Comparison of ENCODE assay signal across 6 cellular contexts in the genomic region with DNA sequence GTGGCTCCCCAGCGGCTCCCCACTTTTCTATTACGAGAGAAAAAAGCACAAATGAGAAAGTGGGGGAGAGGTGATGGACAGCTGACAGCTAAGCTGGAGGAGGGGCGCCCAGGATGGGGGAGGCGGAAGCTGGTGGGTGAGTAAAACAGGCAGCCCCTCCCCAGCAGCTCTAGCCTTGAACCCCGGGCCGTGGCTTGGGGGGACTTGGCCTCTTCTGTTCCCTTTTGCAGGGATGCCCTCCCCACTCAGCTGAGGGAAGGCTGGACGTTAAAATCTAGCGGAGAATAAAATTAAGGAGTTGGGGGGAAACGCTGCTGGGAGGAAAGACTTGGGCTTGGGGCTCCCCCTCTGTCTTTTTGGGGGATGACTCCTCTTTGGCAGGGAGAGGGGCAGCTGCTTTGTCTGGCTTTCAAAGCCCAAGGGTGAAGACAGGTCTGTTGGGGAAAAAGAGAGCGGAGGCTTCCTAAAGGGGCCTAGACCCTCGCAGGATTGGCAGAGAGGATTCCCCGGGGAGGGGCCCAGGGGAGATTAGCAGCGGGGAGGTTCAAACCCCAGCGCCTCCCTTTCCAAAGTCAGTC. TPM values are rescaled to one million over a fixed set of nuclear protein-coding genes. Genes with fewer than 3 reads are reported as not detected.
A peak's percentile ranks its signal among the peaks of the same experiment; 100 is the strongest.
DNase-seq lines count a peak whose midpoint lies in the region; ATAC-seq and TF ChIP-seq lines count a peak whose summit lies in the region.

No MANE protein-coding gene starts in this region.

- peaks cover 13% of the 10 kb centered on the region for H3K4me1 ChIP-seq in mesenchymal stem cell (ENCODE audit: control insufficient read depth, insufficient read depth, low read depth, low read length)

- DNase-seq in AG20443 (ENCODE audit: low spot score) (peak; percentile 18), HEK293T (ENCODE audit: extremely low spot score) (no peak), mesenchymal stem cell (peak; percentile 21), NCI-H446 treated with DMSO at 0.1 percent for 48 hours (lab: John Stamatoyannopoulos, UW) (no peak)
- DNase-seq in activated naive CD4-positive, alpha-beta T cell treated with anti-CD3 and anti-CD28 coated beads, Interleukin-2, amount 10 ng/mL, durations not matched to agents 7 days and 5 days, result peak; percentile 76

- peak overlapping the region; percentile 56 for H3K4me2 ChIP-seq in mesenchymal stem cell (ENCODE audit: low read length, poor library complexity, severe bottlenecking)

- peak overlapping the region; percentile 90 for H3K9ac ChIP-seq in mesenchymal stem cell (ENCODE audit: low read length)

- peak overlapping the region; percentile 19 for H2BK120ac ChIP-seq in mesenchymal stem cell (ENCODE audit: low read depth, low read length)

- peak overlapping the region in 1 of 2 experiments; percentile 25 for H3K23ac ChIP-seq in mesenchymal stem cell (ENCODE audit: low read length in 2 of 2)

- H3K36me3 ChIP-seq in mesenchymal stem cell (ENCODE audit: control insufficient read depth in 1 of 2, insufficient read depth in 2 of 2, low read depth in 1 of 2, low read length in 2 of 2), result peaks cover 23 to 37% of the 10 kb centered on the region in 2 experiments

- H3K14ac ChIP-seq in mesenchymal stem cell (ENCODE audit: low read length in 2 of 2), result no peak overlapping the region

- peak overlapping the region; percentile 100 for H3K4me3 Mint-ChIP-seq in activated naive CD4-positive, alpha-beta T cell treated with anti-CD3 and anti-CD28 coated beads, Interleukin-2, amount 10 ng/mL, durations not matched to agents 7 days and 5 days

- H2BK12ac ChIP-seq in mesenchymal stem cell (ENCODE audit: low read length in 2 of 2), result peak overlapping the region in 1 of 2 experiments; percentile 77

- H3K4me3 ChIP-seq in mesenchymal stem cell (ENCODE audit: insufficient read depth in 1 of 2, low read depth in 1 of 2, low read length in 2 of 2), result peak overlapping the region; percentile 88 to 89

- peaks cover 13% of the 10 kb centered on the region for H3K9me3 Mint-ChIP-seq in activated naive CD4-positive, alpha-beta T cell treated with anti-CD3 and anti-CD28 coated beads, Interleukin-2, amount 10 ng/mL, durations not matched to agents 7 days and 5 days

- no peak overlapping the region for H4K8ac ChIP-seq in mesenchymal stem cell (ENCODE audit: low read length)

- POLR2A ChIA-PET in HEK293T (lab: Yijun Ruan, JAX), result no interaction called here

- H3K36me3 Mint-ChIP-seq in activated naive CD4-positive, alpha-beta T cell treated with anti-CD3 and anti-CD28 coated beads, Interleukin-2, amount 10 ng/mL, durations not matched to agents 7 days and 5 days, result peaks cover 45% of the 10 kb centered on the region

- no peak overlapping the region for H3K27ac ChIP-seq in mesenchymal stem cell (ENCODE audit: low read length, poor library complexity, severe bottlenecking)

- 37% methylated on average over 14 of the region's 14 CpGs for WGBS in mesenchymal stem cell

- no peak overlapping the region for H2BK15ac ChIP-seq in mesenchymal stem cell (ENCODE audit: low read depth, poor library complexity, severe bottlenecking)

- no peaks in the 10 kb centered on the region for H3K27me3 ChIP-seq in mesenchymal stem cell (ENCODE audit: control insufficient read depth in 1 of 2, insufficient read depth in 1 of 2, low read length in 2 of 2)

- H3K27ac Mint-ChIP-seq in activated naive CD4-positive, alpha-beta T cell treated with anti-CD3 and anti-CD28 coated beads, Interleukin-2, amount 10 ng/mL, durations not matched to agents 7 days and 5 days, result peak overlapping the region; percentile 99

- H3K4me1 Mint-ChIP-seq in activated naive CD4-positive, alpha-beta T cell treated with anti-CD3 and anti-CD28 coated beads, Interleukin-2, amount 10 ng/mL, durations not matched to agents 7 days and 5 days, result peaks cover 29% of the 10 kb centered on the region

- H3K18ac ChIP-seq in mesenchymal stem cell (ENCODE audit: low read depth in 1 of 2, low read length in 2 of 2), result peak overlapping the region; percentile 43 to 48

- H3K79me1 ChIP-seq in mesenchymal stem cell (replicated peaks; ENCODE audit: low read length, poor library complexity, severe bottlenecking), result peaks cover 8% of the 10 kb centered on the region

- H2AFZ ChIP-seq in mesenchymal stem cell (ENCODE audit: low read depth, low read length), result no peak overlapping the region

- H2BK5ac ChIP-seq in mesenchymal stem cell (ENCODE audit: low read depth, low read length, poor library complexity, severe bottlenecking), result no peak overlapping the region

- CTCF ChIA-PET in HEK293T (lab: Yijun Ruan, JAX), result no interaction called here
- CTCF ChIA-PET in activated naive CD4-positive, alpha-beta T cell treated with anti-CD3 and anti-CD28 coated beads, Interleukin-2, amount 10 ng/mL, durations not matched to agents 7 days and 5 days (lab: Charles Lee), result interaction anchor here (1.0 to 1.5 kb wide), 3 partner anchors 18 to 210 kb away, joined by 3 to 6 read pairs (median 4); no protein-coding TSS in a partner anchor

- peak overlapping the region; percentile 39 for H4K91ac ChIP-seq in mesenchymal stem cell (ENCODE audit: low read length)

- no peaks in the 10 kb centered on the region for H3K27me3 Mint-ChIP-seq in activated naive CD4-positive, alpha-beta T cell treated with anti-CD3 and anti-CD28 coated beads, Interleukin-2, amount 10 ng/mL, durations not matched to agents 7 days and 5 days

- H2AK5ac ChIP-seq in mesenchymal stem cell (ENCODE audit: low read length, severe bottlenecking), result peak overlapping the region; percentile 69

- peak overlapping the region in 1 of 2 experiments; percentile 76 for H3K4ac ChIP-seq in mesenchymal stem cell (ENCODE audit: low read depth in 1 of 2, low read length in 2 of 2)

- H3K9me3 ChIP-seq in mesenchymal stem cell (ENCODE audit: control insufficient read depth, low read length), result peaks cover 8% of the 10 kb centered on the region

- ATAC-seq in HG03469 (IDR thresholded peaks at IDR 0.05; ENCODE audit: unreplicated experiment), result no peak

TF ChIP-seq in HEK293T, 16 proteins besides CTCF, POLR2A, EP300 and RAD21:
- TF ChIP-seq SP1 (IDR thresholded peaks at IDR 0.05) (no peak), ZNF384 (IDR thresholded peaks at IDR 0.05) (no peak), PKNOX1 (IDR thresholded peaks at IDR 0.05) (peak; percentile 61), HDGF (IDR thresholded peaks at IDR 0.05; ENCODE audit: borderline replicate concordance) (no peak), ARNT (IDR thresholded peaks at IDR 0.05) (no peak), SUZ12 (IDR thresholded peaks at IDR 0.05) (no peak), BHLHE40 (IDR thresholded peaks at IDR 0.05; ENCODE audit: borderline replicate concordance) (no peak), LEF1 (IDR thresholded peaks at IDR 0.05; ENCODE audit: borderline replicate concordance) (no peak)

RNA-seq across cellular contexts. Expression of gene SAMD1, which starts 1.4 kb away (rescaled TPM):
- polyA plus RNA-seq in mesenchymal stem cell (2013, experiment 1 of 2), result 27.9 TPM
- polyA plus RNA-seq in mesenchymal stem cell (2013, experiment 2 of 2), result 26.5 TPM

RNA-seq across cellular contexts. Expression of gene C19orf67, which starts 6.4 kb away (rescaled TPM):
- not detected for polyA plus RNA-seq in mesenchymal stem cell (2013, experiment 1 of 2)
- polyA plus RNA-seq in mesenchymal stem cell (2013, experiment 2 of 2), result not detected

RNA-seq across cellular contexts. Expression of gene MISP3, which starts 19.4 kb away (rescaled TPM):
- 0.68 TPM for polyA plus RNA-seq in mesenchymal stem cell (2013, experiment 1 of 2)
- 0.47 TPM for polyA plus RNA-seq in mesenchymal stem cell (2013, experiment 2 of 2)

RNA-seq across cellular contexts. Expression of gene PRKACA, which starts 25.6 kb away (rescaled TPM):
- polyA plus RNA-seq in mesenchymal stem cell (2013, experiment 1 of 2), result 96.5 TPM
- 94.5 TPM for polyA plus RNA-seq in mesenchymal stem cell (2013, experiment 2 of 2)

RNA-seq across cellular contexts. Expression of gene PALM3, which starts 30.1 kb away (rescaled TPM):
- 0.43 TPM for polyA plus RNA-seq in mesenchymal stem cell (2013, experiment 1 of 2)
- 0.51 TPM for polyA plus RNA-seq in mesenchymal stem cell (2013, experiment 2 of 2)

Comparison
In these comparisons a context has a peak if more than half of its experiments do, and no peak if none do; other contexts are left out.
1. DNase-seq: peak in AG20443 (single experiment), activated naive CD4-positive, alpha-beta T cell treated with anti-CD3 and anti-CD28 coated beads, Interleukin-2, amount 10 ng/mL, durations not matched to agents 7 days and 5 days (single experiment) and mesenchymal stem cell (single experiment); none in HEK293T (single experiment) and NCI-H446 treated with DMSO at 0.1 percent for 48 hours (single experiment).